13 cellular contexts compared by ENCODE assay signal in genomic region chr1:20380616-20381035, GRCh38.
A peak's percentile ranks its signal among the peaks of the same experiment; 100 is the strongest.
DNase-seq lines count a peak whose midpoint lies in the region; ATAC-seq and TF ChIP-seq lines count a peak whose summit lies in the region.
"Had no signal": no experiment of that assay in that cellular context is flagged by ENCODE, and none has a peak within 500 bp of the region (broad histone marks: within the 10 kb centered on the region; RNA-seq: fewer than 3 reads in every experiment).

No MANE protein-coding gene starts in this region.

- DNase-seq in AG10803 (ENCODE audit: low read depth) (peak; percentile 94), HS-27A (ENCODE audit: low read depth) (peak; percentile 34), astrocyte of the spinal cord (ENCODE audit: low read depth, low spot score) (peak; percentile 95), mesenchymal stem cell (peak; percentile 40), NCI-H2227 (lab: John Stamatoyannopoulos, UW; ENCODE audit: unreplicated experiment) (no peak), BE2C (no peak), Right ventricle myocardium superior (no peak)
- DNase-seq: DMS79 treated with DMSO at 0.1 percent for 48 hours; esophagus squamous epithelium; NCI-H526; stimulated activated CD4-positive, alpha-beta T cell treated with anti-CD3 and anti-CD28 coated beads, Interleukin-4, amount 100 ng/mL, for 24 hours had no signal

- no peak overlapping the region for H3K4me3 ChIP-seq in AG10803 (ENCODE audit: low read length)
- H3K4me3 ChIP-seq in astrocyte of the spinal cord (ENCODE audit: low read depth, low read length), result no peak overlapping the region
- H3K4me3 ChIP-seq in mesenchymal stem cell (ENCODE audit: insufficient read depth in 1 of 2, low read depth in 1 of 2, low read length in 2 of 2), result no peak overlapping the region
- no peak overlapping the region for H3K4me3 ChIP-seq in BE2C (ENCODE audit: low read depth, low read length)
- H3K4me3 ChIP-seq: esophagus squamous epithelium had no signal

- no peak overlapping the region for H2BK15ac ChIP-seq in mesenchymal stem cell (ENCODE audit: low read depth, poor library complexity, severe bottlenecking)

- H3K36me3 ChIP-seq in mesenchymal stem cell (ENCODE audit: control insufficient read depth in 1 of 2, insufficient read depth in 2 of 2, low read depth in 1 of 2, low read length in 2 of 2) (no peaks in the 10 kb centered on the region), BE2C (no peaks in the 10 kb centered on the region)
- H3K36me3 ChIP-seq: esophagus squamous epithelium had no signal

- 61% methylated on average over 11 of the region's 11 CpGs for WGBS in mesenchymal stem cell

- no peak overlapping the region for H2AFZ ChIP-seq in mesenchymal stem cell (ENCODE audit: low read depth, low read length)

- TF ChIP-seq CTCF in AG10803 (conservative IDR thresholded peaks at IDR 0.05; ENCODE audit: low read length) (no peak), astrocyte of the spinal cord (IDR thresholded peaks at IDR 0.05; ENCODE audit: low read depth, low read length) (no peak), BE2C (IDR thresholded peaks at IDR 0.05; ENCODE audit: low read depth, low read length) (no peak)

- H3K4ac ChIP-seq in mesenchymal stem cell (ENCODE audit: low read depth in 1 of 2, low read length in 2 of 2), result no peak overlapping the region

- no peak overlapping the region for H4K91ac ChIP-seq in mesenchymal stem cell (ENCODE audit: low read length)

- H4K8ac ChIP-seq in mesenchymal stem cell (ENCODE audit: low read length), result no peak overlapping the region

- no peak overlapping the region for H3K27ac ChIP-seq in mesenchymal stem cell (ENCODE audit: low read length, poor library complexity, severe bottlenecking)
- H3K27ac ChIP-seq: esophagus squamous epithelium had no signal

- H3K4me2 ChIP-seq in mesenchymal stem cell (ENCODE audit: low read length, poor library complexity, severe bottlenecking), result no peak overlapping the region

- no peak overlapping the region for H3K23ac ChIP-seq in mesenchymal stem cell (ENCODE audit: low read length in 2 of 2)

- no peak overlapping the region for H3K9ac ChIP-seq in mesenchymal stem cell (ENCODE audit: low read length)

- peaks cover 4% of the 10 kb centered on the region for H3K4me1 ChIP-seq in mesenchymal stem cell (ENCODE audit: control insufficient read depth, insufficient read depth, low read depth, low read length)
- H3K4me1 ChIP-seq in BE2C, result no peaks in the 10 kb centered on the region

- no peak overlapping the region for H3K18ac ChIP-seq in mesenchymal stem cell (ENCODE audit: low read depth in 1 of 2, low read length in 2 of 2)

- in situ Hi-C loops in astrocyte of the spinal cord (cut with HindIII; ENCODE audit: low sequenced_read_pairs), result no loop called here

- H3K27me3 ChIP-seq in mesenchymal stem cell (ENCODE audit: control insufficient read depth in 1 of 2, insufficient read depth in 1 of 2, low read length in 2 of 2) (peaks cover 43 to 59% of the 10 kb centered on the region in 2 experiments), BE2C (no peaks in the 10 kb centered on the region)

- no peak overlapping the region for H2AK5ac ChIP-seq in mesenchymal stem cell (ENCODE audit: low read length, severe bottlenecking)

- H3K9me3 ChIP-seq in mesenchymal stem cell (ENCODE audit: control insufficient read depth, low read length) (peaks cover 2% of the 10 kb centered on the region), BE2C (no peaks in the 10 kb centered on the region)
- H3K9me3 ChIP-seq: esophagus squamous epithelium had no signal

- no peak overlapping the region for H3K14ac ChIP-seq in mesenchymal stem cell (ENCODE audit: low read length in 2 of 2)

- no peak overlapping the region for H2BK12ac ChIP-seq in mesenchymal stem cell (ENCODE audit: low read length in 2 of 2)

- ATAC-seq in GM18867 (IDR thresholded peaks at IDR 0.05; ENCODE audit: unreplicated experiment) (no peak), Right ventricle myocardium superior (ENCODE audit: poor library complexity) (no peak)
- ATAC-seq: natural killer cell treated with Interleukin-12 subunit alpha and Interleukin-12 subunit beta and Interleukin-15 and Interleukin-18, amount 100 ng/mL, for 72 hours had no signal

- no peak overlapping the region for H2BK120ac ChIP-seq in mesenchymal stem cell (ENCODE audit: low read depth, low read length)

- intact Hi-C loops in Right ventricle myocardium superior (cut with DNase I), result no loop called here

- H3K79me1 ChIP-seq in mesenchymal stem cell (replicated peaks; ENCODE audit: low read length, poor library complexity, severe bottlenecking), result no peaks in the 10 kb centered on the region

- no peak overlapping the region for H2BK5ac ChIP-seq in mesenchymal stem cell (ENCODE audit: low read depth, low read length, poor library complexity, severe bottlenecking)

Comparison
In these comparisons a context has a peak if more than half of its experiments do, and no peak if none do; other contexts are left out.
1. DNase-seq: peak in AG10803 (single experiment), HS-27A (single experiment), astrocyte of the spinal cord (single experiment) and mesenchymal stem cell (single experiment); none in NCI-H2227 (single experiment), BE2C (single experiment) and Right ventricle myocardium superior (single experiment).